In genomic region chr4:17324431-17324830, GRCh38 we compare ENCODE assay signal across 8 cellular contexts.
A peak's percentile ranks its signal among the peaks of the same experiment; 100 is the strongest.
DNase-seq lines count a peak whose midpoint lies in the region; ATAC-seq and TF ChIP-seq lines count a peak whose summit lies in the region.

No MANE protein-coding gene starts in this region.

- intact Hi-C loops in IMR-90 (cut with micrococcal nuclease): loop anchor here (1.0 to 2.0 kb wide), 7 partner anchors 222 to 1034 kb away; partner anchors contain the start of gene LDB2
- intact Hi-C loops in lower lobe of right lung (cut with DNase I): no loop called here

- no CpG with 5 or more reads among the region's 11 CpGs for WGBS in IMR-90 (ENCODE audit: extremely low coverage in 2 of 2, insufficient read length in 1 of 2), 2 experiments

- no peak overlapping the region for H2AK9ac ChIP-seq in IMR-90 (replicated peaks; ENCODE audit: low read depth, low read length, poor library complexity)

- no peak overlapping the region; the same call in 1 of the 2 replicates for H3K4me3 ChIP-seq in IMR-90 (ENCODE audit: insufficient read depth, low read depth, low read length)
- H3K4me3 ChIP-seq in WERI-Rb-1 (ENCODE audit: low read depth, low read length): no peak overlapping the region
- no peak overlapping the region for H3K4me3 ChIP-seq in choroid plexus epithelial cell (ENCODE audit: low read depth, low read length)
- H3K4me3 ChIP-seq in lower lobe of right lung: no peak overlapping the region

- peak overlapping the region; percentile 35; the same call in 1 of the 2 replicates for H3K9ac ChIP-seq in IMR-90 (ENCODE audit: low read depth, low read length)

- H3K56ac ChIP-seq in IMR-90 (ENCODE audit: extremely low read depth, insufficient read depth, low read length): peak overlapping the region; percentile 86; the same call in 1 of the 2 replicates

- CTCF ChIA-PET in IMR-90 (lab: Yijun Ruan, JAX): interaction anchor here (0.7 to 2.9 kb wide), 24 partner anchors 12 to 819 kb away, joined by 3 to 13 read pairs (median 4); partner anchors contain the start of gene LDB2

- peak overlapping the region; percentile 67 for H2AFZ ChIP-seq in IMR-90 (replicated peaks; ENCODE audit: low read length, poor library complexity)

- no peaks in the 10 kb centered on the region for H3K27me3 ChIP-seq in IMR-90 (ENCODE audit: control insufficient read depth, insufficient read depth, low read length)
- H3K27me3 ChIP-seq in WERI-Rb-1 (ENCODE audit: insufficient read depth, low read depth, severe bottlenecking): peaks cover 34% of the 10 kb centered on the region
- no peaks in the 10 kb centered on the region for H3K27me3 ChIP-seq in lower lobe of right lung (ENCODE audit: low read depth)

- DNase-seq in ELF-1 (ENCODE audit: low read depth, low spot score) (peak; percentile 66), IMR-90 (peak; percentile 77), WERI-Rb-1 (peak; percentile 36), choroid plexus epithelial cell (ENCODE audit: low read depth) (peak; percentile 75), lower lobe of right lung (no peak), SHP77 treated with DMSO at 0.1 percent for 48 hours (lab: John Stamatoyannopoulos, UW) (no peak)
- DNase-seq in stimulated activated naive CD4-positive, alpha-beta T cell treated with Interleukin-2 at 50 U/mL for 16 hours (lab: John Stamatoyannopoulos, UW): peak; percentile 31

- peak overlapping the region; percentile 80 for H3K4ac ChIP-seq in IMR-90 (ENCODE audit: low read depth, low read length)

- H3K36me3 Mint-ChIP-seq in stimulated activated memory B cell treated with anti-CD40 and anti-IgM and Interleukin-4, amounts not matched to agents 10 μg/mL and 1 μg/mL and 100 μg/mL, for 72 hours: no peaks in the 10 kb centered on the region

- H3K27ac ChIP-seq in IMR-90 (ENCODE audit: insufficient read depth, low read length) (peak overlapping the region; percentile 73; the same call in 1 of the 2 replicates), WERI-Rb-1 (no peak overlapping the region), lower lobe of right lung (no peak overlapping the region)

- peak overlapping the region; percentile 86 for H4K91ac ChIP-seq in IMR-90 (ENCODE audit: insufficient read depth, low read depth, low read length)

- H3K27me3 Mint-ChIP-seq in stimulated activated memory B cell treated with anti-CD40 and anti-IgM and Interleukin-4, amounts not matched to agents 10 μg/mL and 1 μg/mL and 100 μg/mL, for 72 hours: peaks cover 18% of the 10 kb centered on the region

- no peaks in the 10 kb centered on the region for H3K79me1 ChIP-seq in IMR-90 (ENCODE audit: low read depth in 1 of 2, low read length in 2 of 2)

- peaks cover 10% of the 10 kb centered on the region for H3K9me3 Mint-ChIP-seq in stimulated activated memory B cell treated with anti-CD40 and anti-IgM and Interleukin-4, amounts not matched to agents 10 μg/mL and 1 μg/mL and 100 μg/mL, for 72 hours

- peak overlapping the region; percentile 72 for H3K4me2 ChIP-seq in IMR-90 (ENCODE audit: low read depth, low read length)

- POLR2A ChIA-PET in IMR-90 (lab: Charles Lee; ENCODE audit: unreplicated experiment): interaction anchor here (0.6 kb wide), 1 partner anchor 450 kb away, joined by 3 read pairs; no protein-coding TSS in a partner anchor

- H3K36me3 ChIP-seq in IMR-90 (ENCODE audit: control insufficient read depth, insufficient read depth, low read length) (no peaks in the 10 kb centered on the region), WERI-Rb-1 (no peaks in the 10 kb centered on the region), lower lobe of right lung (no peaks in the 10 kb centered on the region)

- H3K14ac ChIP-seq in IMR-90 (replicated peaks; ENCODE audit: low read depth, low read length): peak overlapping the region; percentile 88

- H3K4me3 Mint-ChIP-seq in stimulated activated memory B cell treated with anti-CD40 and anti-IgM and Interleukin-4, amounts not matched to agents 10 μg/mL and 1 μg/mL and 100 μg/mL, for 72 hours: no peak overlapping the region

- ATAC-seq in IMR-90 (ENCODE audit: low read depth): peak; percentile 86
- ATAC-seq in lower lobe of right lung: peak in 1 of 2 donors; percentile 55
- ATAC-seq in stimulated activated memory B cell treated with anti-CD40 and anti-IgM and Interleukin-4, amounts not matched to agents 10 μg/mL and 1 μg/mL and 100 μg/mL, for 72 hours: no peak

- H4K20me1 ChIP-seq in IMR-90 (ENCODE audit: insufficient read depth, low read length): no peaks in the 10 kb centered on the region

- H2AK5ac ChIP-seq in IMR-90 (ENCODE audit: low read depth, low read length): no peak overlapping the region

- H2BK5ac ChIP-seq in IMR-90 (ENCODE audit: low read depth, low read length, poor library complexity, severe bottlenecking): peak overlapping the region; percentile 39

- no TSS peak for BruUV-seq in IMR-90 (replicated peaks; lab: Mats Ljungman, UMichigan)

- dilution Hi-C loops in IMR-90 (cut with HindIII; ENCODE audit: low sequenced_read_pairs, unreplicated experiment): no loop called here

- peak overlapping the region; percentile 25; the same call in 1 of the 2 replicates for H3K23ac ChIP-seq in IMR-90 (ENCODE audit: low read depth, low read length)

- peak overlapping the region; percentile 96 for H2BK120ac ChIP-seq in IMR-90 (ENCODE audit: low read depth, low read length)

- TF ChIP-seq POLR2A in IMR-90 (IDR thresholded peaks at IDR 0.05; ENCODE audit: low read depth, low read length): peak; percentile 42; the same call in 1 of the 2 replicates

- H3K18ac ChIP-seq in IMR-90 (ENCODE audit: low read depth, low read length): peak overlapping the region; percentile 55; the same call in 1 of the 2 replicates

- TF ChIP-seq CTCF in IMR-90 (conservative IDR thresholded peaks at IDR 0.05; ENCODE audit: low read depth, low read length): peak; percentile 89
- TF ChIP-seq CTCF in WERI-Rb-1 (IDR thresholded peaks at IDR 0.05; ENCODE audit: low read depth, low read length): peak; percentile 51
- TF ChIP-seq CTCF in choroid plexus epithelial cell (conservative IDR thresholded peaks at IDR 0.05; ENCODE audit: low read depth, low read length): peak; percentile 79
- peak; percentile 46 for TF ChIP-seq CTCF in lower lobe of right lung (IDR thresholded peaks at IDR 0.05)

- H3K4me1 Mint-ChIP-seq in stimulated activated memory B cell treated with anti-CD40 and anti-IgM and Interleukin-4, amounts not matched to agents 10 μg/mL and 1 μg/mL and 100 μg/mL, for 72 hours: no peaks in the 10 kb centered on the region

- H3K4me1 ChIP-seq in IMR-90 (ENCODE audit: control insufficient read depth, insufficient read depth, low read length) (peaks cover 4% of the 10 kb centered on the region; the same call in 1 of the 2 replicates), lower lobe of right lung (peaks cover 4% of the 10 kb centered on the region)

- H4K5ac ChIP-seq in IMR-90 (ENCODE audit: low read depth, low read length): 0 out of 2 replicates have a peak overlapping the region, but pooled peaks have one; percentile 19

- in situ Hi-C loops in IMR-90 (cut with MboI; ENCODE audit: low sequenced_read_pairs): loop anchor here (5.0 to 25.0 kb wide), 4 partner anchors 412 to 1040 kb away; no protein-coding TSS in a partner anchor

- H2BK20ac ChIP-seq in IMR-90 (ENCODE audit: low read depth, low read length): peak overlapping the region; percentile 95

- 0 out of 2 replicates have a peak, but pooled peaks cover 7% of the 10 kb centered on the region for H3K9me1 ChIP-seq in IMR-90 (ENCODE audit: insufficient read depth, low read length)

- H2BK15ac ChIP-seq in IMR-90 (ENCODE audit: low read depth, low read length): peak overlapping the region; percentile 70

- H3K9me3 ChIP-seq in IMR-90 (ENCODE audit: control insufficient read depth, insufficient read depth, low read length): peaks cover 5% of the 10 kb centered on the region
- H3K9me3 ChIP-seq in WERI-Rb-1 (ENCODE audit: severe bottlenecking): no peaks in the 10 kb centered on the region
- no peaks in the 10 kb centered on the region for H3K9me3 ChIP-seq in lower lobe of right lung

- H3K27ac Mint-ChIP-seq in stimulated activated memory B cell treated with anti-CD40 and anti-IgM and Interleukin-4, amounts not matched to agents 10 μg/mL and 1 μg/mL and 100 μg/mL, for 72 hours: no peak overlapping the region

- peak overlapping the region; percentile 7 to 91; a peak in 3 of 4 replicates for H4K8ac ChIP-seq in IMR-90 (ENCODE audit: low read depth in 2 of 2, low read length in 2 of 2)

- TF ChIP-seq RAD21 in IMR-90 (IDR thresholded peaks at IDR 0.05; ENCODE audit: low read length): peak; percentile 94

TF ChIP-seq in IMR-90, 13 proteins besides CTCF, POLR2A, EP300 and RAD21:
- TF ChIP-seq, protein P1, sequence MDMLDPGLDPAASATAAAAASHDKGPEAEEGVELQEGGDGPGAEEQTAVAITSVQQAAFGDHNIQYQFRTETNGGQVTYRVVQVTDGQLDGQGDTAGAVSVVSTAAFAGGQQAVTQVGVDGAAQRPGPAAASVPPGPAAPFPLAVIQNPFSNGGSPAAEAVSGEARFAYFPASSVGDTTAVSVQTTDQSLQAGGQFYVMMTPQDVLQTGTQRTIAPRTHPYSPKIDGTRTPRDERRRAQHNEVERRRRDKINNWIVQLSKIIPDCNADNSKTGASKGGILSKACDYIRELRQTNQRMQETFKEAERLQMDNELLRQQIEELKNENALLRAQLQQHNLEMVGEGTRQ (IDR thresholded peaks at IDR 0.05; ENCODE audit: low read depth, low read length): no peak
- peak; percentile 92 for TF ChIP-seq SMC3 (IDR thresholded peaks at IDR 0.05; ENCODE audit: low read depth, low read length)
TF ChIP-seq in IMR-90: peak in this region for 1.

Comparison
In these comparisons a context has a peak if more than half of its experiments do, and no peak if none do; other contexts are left out.
1. DNase-seq: peak in ELF-1 (single experiment), IMR-90 (single experiment), WERI-Rb-1 (single experiment), choroid plexus epithelial cell (single experiment) and stimulated activated naive CD4-positive, alpha-beta T cell treated with Interleukin-2 at 50 U/mL for 16 hours (single experiment); none in lower lobe of right lung (single experiment) and SHP77 treated with DMSO at 0.1 percent for 48 hours (single experiment).
2. Peak in every context shown above with its lines, with median percentiles within 50 percentile points of each other: CTCF ChIP-seq.